Comparison of ENCODE assay signal across 1 cellular context in the genomic region with DNA sequence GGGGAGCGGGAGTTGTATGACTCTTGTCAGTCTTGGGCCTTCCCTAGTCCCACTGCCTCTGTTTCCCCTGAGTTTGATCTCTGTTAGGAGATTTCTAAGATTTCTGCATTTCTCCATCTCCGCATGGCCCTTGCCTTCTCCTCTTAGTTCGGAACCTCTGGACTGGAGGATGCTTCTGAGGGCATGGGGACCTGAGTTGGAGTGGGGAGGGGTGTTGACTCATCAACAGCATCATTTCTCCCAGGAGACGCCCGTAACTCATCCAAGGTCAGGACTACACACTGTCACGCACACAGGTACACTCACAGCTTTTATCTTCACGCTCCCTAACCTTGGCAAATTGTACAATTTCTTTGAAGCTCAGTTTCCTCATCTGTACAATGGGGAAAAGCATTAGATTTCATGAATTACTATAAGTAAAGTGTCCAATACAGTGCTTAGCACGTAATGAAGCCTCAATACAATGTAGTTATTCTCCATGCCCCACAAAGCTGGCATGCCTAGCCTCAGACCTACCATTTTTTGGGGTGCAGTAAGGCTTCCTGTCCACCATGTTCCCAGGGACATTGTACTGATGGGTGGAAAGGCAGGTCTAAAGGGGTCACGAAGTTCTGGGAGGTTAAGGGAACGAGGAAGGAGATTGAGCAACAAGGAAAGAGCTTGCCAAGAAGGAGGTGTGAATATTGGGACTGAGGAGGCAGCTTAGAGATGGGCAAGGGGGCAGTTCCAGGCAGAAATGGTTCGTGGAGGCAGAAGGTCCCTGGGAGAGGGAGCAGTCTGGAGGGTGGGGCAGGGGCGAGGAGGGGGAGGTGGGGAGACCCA.
TF ChIP-seq lines count a peak whose summit lies in the region.

No MANE protein-coding gene starts in this region.

TF ChIP-seq in IMR-90, 13 proteins besides CTCF, POLR2A, EP300 and RAD21:
- TF ChIP-seq FOS (IDR thresholded peaks at IDR 0.05; ENCODE audit: low read depth, low read length) (no peak), RFX5 (IDR thresholded peaks at IDR 0.05; ENCODE audit: low read depth, low read length) (no peak), NFE2L2 (IDR thresholded peaks at IDR 0.05; ENCODE audit: low read depth, low read length) (no peak), CEBPB (IDR thresholded peaks at IDR 0.05; ENCODE audit: low read depth, low read length) (no peak), BHLHE40 (IDR thresholded peaks at IDR 0.05; ENCODE audit: low read depth, low read length) (no peak), RCOR1 (IDR thresholded peaks at IDR 0.05; ENCODE audit: insufficient replicate concordance, low read length) (no peak), MAZ (IDR thresholded peaks at IDR 0.05; ENCODE audit: borderline replicate concordance, low read depth, low read length) (no peak), CHD1 (IDR thresholded peaks at IDR 0.05; ENCODE audit: low read depth, low read length) (no peak), MXI1 (IDR thresholded peaks at IDR 0.05; ENCODE audit: borderline replicate concordance, low read depth, low read length) (no peak)
- TF ChIP-seq, protein P1, sequence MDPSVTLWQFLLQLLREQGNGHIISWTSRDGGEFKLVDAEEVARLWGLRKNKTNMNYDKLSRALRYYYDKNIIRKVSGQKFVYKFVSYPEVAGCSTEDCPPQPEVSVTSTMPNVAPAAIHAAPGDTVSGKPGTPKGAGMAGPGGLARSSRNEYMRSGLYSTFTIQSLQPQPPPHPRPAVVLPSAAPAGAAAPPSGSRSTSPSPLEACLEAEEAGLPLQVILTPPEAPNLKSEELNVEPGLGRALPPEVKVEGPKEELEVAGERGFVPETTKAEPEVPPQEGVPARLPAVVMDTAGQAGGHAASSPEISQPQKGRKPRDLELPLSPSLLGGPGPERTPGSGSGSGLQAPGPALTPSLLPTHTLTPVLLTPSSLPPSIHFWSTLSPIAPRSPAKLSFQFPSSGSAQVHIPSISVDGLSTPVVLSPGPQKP (IDR thresholded peaks at IDR 0.05; ENCODE audit: borderline replicate concordance, low read depth, low read length) = no peak
